ENCODE assay signal across 24 cellular contexts in genomic region chr11:10410106-10410843, GRCh38.
"Had no signal": no experiment of that assay in that cellular context is flagged by ENCODE, and none has a peak within 500 bp of the region (broad histone marks: within the 10 kb centered on the region; RNA-seq: fewer than 3 reads in every experiment).

No MANE protein-coding gene starts in this region.

- H3K27ac Mint-ChIP-seq: activated CD8-positive, alpha-beta memory T cell treated with anti-CD3 and anti-CD28 coated beads, Interleukin-2, amount 10 ng/mL, durations not matched to agents 7 days and 5 days; activated naive CD8-positive, alpha-beta T cell treated with anti-CD3 and anti-CD28 coated beads, Interleukin-2, amount 50 U/mL, for 24 hours had no signal

- H3K9ac ChIP-seq: KMS-11 had no signal

- H3K27me3 Mint-ChIP-seq: activated CD8-positive, alpha-beta memory T cell treated with anti-CD3 and anti-CD28 coated beads, Interleukin-2, amount 10 ng/mL, durations not matched to agents 7 days and 5 days; activated naive CD8-positive, alpha-beta T cell treated with anti-CD3 and anti-CD28 coated beads, Interleukin-2, amount 50 U/mL, for 24 hours; T-cell had no signal

- H3K9me3 ChIP-seq: ascending aorta, body of pancreas, MG63 had no signal

- H3K27me3 ChIP-seq: ascending aorta, body of pancreas, MG63 had no signal

- H3K27ac ChIP-seq: ascending aorta, body of pancreas, KMS-11, WERI-Rb-1 had no signal

- DNase-seq: activated CD4-positive, alpha-beta T cell treated with anti-CD3 and anti-CD28 coated beads for 4 hours; activated CD4-positive, alpha-beta T cell treated with anti-CD3 and anti-CD28 coated beads, Interleukin-2, amount 50 U/mL, for 4 hours; activated CD8-positive, alpha-beta memory T cell treated with anti-CD3 and anti-CD28 coated beads, Interleukin-2, amount 10 ng/mL, durations not matched to agents 7 days and 5 days; activated CD8-positive, alpha-beta T cell treated with anti-CD3 and anti-CD28 coated beads, Interleukin-2, amount 10 ng/mL, durations not matched to agents 7 days and 5 days; activated effector memory CD4-positive, alpha-beta T cell treated with anti-CD3 and anti-CD28 coated beads, Interleukin-2, amount 50 U/mL, for 16 hours; activated naive CD4-positive, alpha-beta T cell treated with Interleukin-2 at 50 U/mL for 16 hours; activated naive CD8-positive, alpha-beta T cell treated with anti-CD3 and anti-CD28 coated beads, Interleukin-2, amount 50 U/mL, for 24 hours; activated T-cell treated with anti-CD3 and anti-CD28 coated beads, Interleukin-2, amount 50 U/mL, for 4 hours; amniotic stem cell; body of pancreas; central memory CD4-positive, alpha-beta T cell; MG63; MV-4-11; NCI-H1105; NCI-H1436; NCI-H187; NCI-H2081; NCI-H510A treated with DMSO at 0.1 percent for 48 hours; SHP77; T-cell; WERI-Rb-1 had no signal

- H3K36me3 Mint-ChIP-seq: activated CD8-positive, alpha-beta memory T cell treated with anti-CD3 and anti-CD28 coated beads, Interleukin-2, amount 10 ng/mL, durations not matched to agents 7 days and 5 days; activated naive CD4-positive, alpha-beta T cell treated with anti-CD3 and anti-CD28 coated beads, Interleukin-2, amount 50 U/mL, for 72 hours; T-cell had no signal

- H3K36me3 ChIP-seq: ascending aorta, MG63, WERI-Rb-1 had no signal

- H3K4me3 Mint-ChIP-seq: activated CD8-positive, alpha-beta memory T cell treated with anti-CD3 and anti-CD28 coated beads, Interleukin-2, amount 10 ng/mL, durations not matched to agents 7 days and 5 days; activated CD8-positive, alpha-beta T cell treated with anti-CD3 and anti-CD28 coated beads, Interleukin-2, amount 10 ng/mL, durations not matched to agents 7 days and 5 days; activated naive CD8-positive, alpha-beta T cell treated with anti-CD3 and anti-CD28 coated beads, Interleukin-2, amount 50 U/mL, for 24 hours; activated T-cell treated with anti-CD3 and anti-CD28 coated beads, Interleukin-2, amount 50 U/mL, for 4 hours had no signal

- ATAC-seq: activated CD8-positive, alpha-beta memory T cell treated with anti-CD3 and anti-CD28 coated beads, Interleukin-2, amount 10 ng/mL, durations not matched to agents 7 days and 5 days; activated CD8-positive, alpha-beta T cell treated with anti-CD3 and anti-CD28 coated beads, Interleukin-2, amount 10 ng/mL, durations not matched to agents 7 days and 5 days; activated naive CD4-positive, alpha-beta T cell treated with anti-CD3 and anti-CD28 coated beads, Interleukin-2, amount 50 U/mL, for 72 hours; activated naive CD8-positive, alpha-beta T cell treated with anti-CD3 and anti-CD28 coated beads, Interleukin-2, amount 50 U/mL, for 24 hours; activated T-cell treated with anti-CD3 and anti-CD28 coated beads, Interleukin-2, amount 50 U/mL, for 4 hours; body of pancreas had no signal

- H3K4me1 ChIP-seq: ascending aorta, body of pancreas had no signal

- H3K9me3 Mint-ChIP-seq: activated naive CD4-positive, alpha-beta T cell treated with anti-CD3 and anti-CD28 coated beads, Interleukin-2, amount 50 U/mL, for 72 hours; activated naive CD8-positive, alpha-beta T cell treated with anti-CD3 and anti-CD28 coated beads, Interleukin-2, amount 50 U/mL, for 24 hours; activated T-cell treated with anti-CD3 and anti-CD28 coated beads, Interleukin-2, amount 50 U/mL, for 4 hours; T-cell had no signal

- H3K4me3 ChIP-seq: ascending aorta, body of pancreas, MG63 had no signal
